Comparison of ENCODE assay signal across 8 cellular contexts in the genomic region with DNA sequence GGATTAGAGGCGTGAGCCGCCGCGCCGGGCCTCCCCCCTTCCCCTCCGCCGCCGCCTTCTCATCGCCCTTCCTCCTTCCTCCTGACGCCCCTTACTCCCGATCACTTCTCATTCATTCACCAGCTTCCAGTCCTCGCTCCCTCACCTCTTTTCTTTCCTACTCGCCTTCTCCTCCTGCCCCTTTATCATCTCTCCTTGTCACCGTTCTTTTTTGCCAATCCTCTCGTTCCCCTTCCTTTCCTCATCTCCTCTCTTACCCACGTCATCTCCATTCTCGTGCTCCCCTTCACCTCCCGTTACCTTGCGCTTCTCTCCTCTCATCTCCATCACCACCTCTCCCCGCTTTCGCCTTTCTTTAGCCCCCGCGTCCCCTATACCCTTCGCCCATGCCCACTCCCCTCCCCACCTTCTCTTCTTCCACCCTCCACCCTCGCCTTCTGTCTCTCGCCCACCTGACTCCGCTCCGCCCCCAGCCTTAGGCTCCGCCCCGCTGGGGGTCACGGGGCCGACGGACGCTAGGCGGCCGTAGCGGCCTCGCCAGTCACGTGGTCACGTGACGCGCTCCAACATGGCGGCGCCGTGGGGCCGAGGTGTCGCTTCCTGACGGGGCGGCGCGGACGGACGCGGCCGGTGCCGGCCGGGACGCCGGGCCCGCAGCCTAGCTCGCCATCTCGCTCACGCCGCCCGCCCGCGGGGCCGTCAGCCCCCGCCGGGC. TPM values are rescaled to one million over a fixed set of nuclear protein-coding genes. Genes with fewer than 3 reads are reported as not detected.
A peak's percentile ranks its signal among the peaks of the same experiment; 100 is the strongest.
DNase-seq lines count a peak whose midpoint lies in the region; ATAC-seq and TF ChIP-seq lines count a peak whose summit lies in the region.

A gene (plus strand): TSS at position 544 of the 715 bp plus-strand sequence. CDS start 179 bp downstream, outside the sequence.

- peak; percentile 72 to 91 for TF ChIP-seq POLR2A in suprapubic skin (IDR thresholded peaks at IDR 0.05)

- no peaks in the 10 kb centered on the region for H3K9me3 Mint-ChIP-seq in HFFc6
- H3K9me3 Mint-ChIP-seq in activated naive CD4-positive, alpha-beta T cell treated with anti-CD3 and anti-CD28 coated beads, Interleukin-2, amount 50 U/mL, for 24 hours, result no peaks in the 10 kb centered on the region

- H3K4me3 Mint-ChIP-seq in HFFc6, result peak within 1 kb of the TSS; percentile 91
- H3K4me3 Mint-ChIP-seq in activated naive CD4-positive, alpha-beta T cell treated with anti-CD3 and anti-CD28 coated beads, Interleukin-2, amount 50 U/mL, for 24 hours, result peak within 1 kb of the TSS; percentile 98

- H3K27ac ChIP-seq in suprapubic skin, result peak within 1 kb of the TSS; percentile 99

- DNase-seq in GM04504 (ENCODE audit: low read depth) (peak; percentile 77), HFFc6 (peak; percentile 77), NCI-H1048 (lab: John Stamatoyannopoulos, UW) (peak; percentile 77), globus pallidus (ENCODE audit: low spot score) (peak; percentile 90), occipital lobe (lab: John Stamatoyannopoulos, UW) (peak; percentile 90), suprapubic skin (ENCODE audit: low spot score in 2 of 2) (peak; percentile 93)

- no peaks in the 10 kb centered on the region for H3K27me3 ChIP-seq in suprapubic skin

- no peaks in the 10 kb centered on the region for H3K36me3 Mint-ChIP-seq in HFFc6 (ENCODE audit: low read depth)
- no peaks in the 10 kb centered on the region for H3K36me3 Mint-ChIP-seq in activated naive CD4-positive, alpha-beta T cell treated with anti-CD3 and anti-CD28 coated beads, Interleukin-2, amount 50 U/mL, for 24 hours

- WGBS in suprapubic skin, result under 1% methylated on average over 44 of the region's 70 CpGs

- H3K36me3 ChIP-seq in suprapubic skin, result no peaks in the 10 kb centered on the region

- peak within 1 kb of the TSS; percentile 92 for H3K27ac Mint-ChIP-seq in HFFc6
- peak within 1 kb of the TSS; percentile 100 for H3K27ac Mint-ChIP-seq in activated naive CD4-positive, alpha-beta T cell treated with anti-CD3 and anti-CD28 coated beads, Interleukin-2, amount 50 U/mL, for 24 hours

- H3K4me3 ChIP-seq in suprapubic skin, result peak within 1 kb of the TSS; percentile 99

- peaks cover 8% of the 10 kb centered on the region for H3K27me3 Mint-ChIP-seq in HFFc6 (ENCODE audit: insufficient read depth)
- H3K27me3 Mint-ChIP-seq in activated naive CD4-positive, alpha-beta T cell treated with anti-CD3 and anti-CD28 coated beads, Interleukin-2, amount 50 U/mL, for 24 hours, result no peaks in the 10 kb centered on the region

- no peaks in the 10 kb centered on the region for H3K9me3 ChIP-seq in suprapubic skin

- peak; percentile 27 for TF ChIP-seq EP300 in suprapubic skin (IDR thresholded peaks at IDR 0.05)

- TF ChIP-seq CTCF in HFFc6 (IDR thresholded peaks at IDR 0.05) (peak; percentile 48), suprapubic skin (IDR thresholded peaks at IDR 0.05) (peak in 1 of 2 donors; percentile 19)

- peaks cover 45% of the 10 kb centered on the region for H3K4me1 ChIP-seq in suprapubic skin

- H3K4me1 Mint-ChIP-seq in HFFc6 (ENCODE audit: low read depth), result peaks cover 49% of the 10 kb centered on the region
- H3K4me1 Mint-ChIP-seq in activated naive CD4-positive, alpha-beta T cell treated with anti-CD3 and anti-CD28 coated beads, Interleukin-2, amount 50 U/mL, for 24 hours, result peaks cover 58% of the 10 kb centered on the region

- ATAC-seq in SK-N-SH treated with all-trans-retinoic acid at 6 μM for 48 hours, result peak; percentile 91

TF ChIP-seq in SK-N-SH treated with all-trans-retinoic acid at 6 μM for 48 hours, 23 proteins besides CTCF, POLR2A, EP300 and RAD21 (continues in another document):
- no peak for TF ChIP-seq BACH2 (CRISPR knock-in tag; IDR thresholded peaks at IDR 0.05; ENCODE audit: borderline replicate concordance)
- TF ChIP-seq ZFP30 (CRISPR knock-in tag; IDR thresholded peaks at IDR 0.05), result no peak
- TF ChIP-seq SNAI2 (CRISPR knock-in tag; IDR thresholded peaks at IDR 0.05), result peak; percentile 12; the same call in 1 of the 2 replicates
- no peak for TF ChIP-seq TOX (CRISPR knock-in tag; IDR thresholded peaks at IDR 0.05; ENCODE audit: borderline replicate concordance)
- no peak for TF ChIP-seq TCF4 (CRISPR knock-in tag; IDR thresholded peaks at IDR 0.05; ENCODE audit: borderline replicate concordance)
- no peak for TF ChIP-seq ZNF8 (CRISPR knock-in tag; IDR thresholded peaks at IDR 0.05)
- TF ChIP-seq, protein P1, sequence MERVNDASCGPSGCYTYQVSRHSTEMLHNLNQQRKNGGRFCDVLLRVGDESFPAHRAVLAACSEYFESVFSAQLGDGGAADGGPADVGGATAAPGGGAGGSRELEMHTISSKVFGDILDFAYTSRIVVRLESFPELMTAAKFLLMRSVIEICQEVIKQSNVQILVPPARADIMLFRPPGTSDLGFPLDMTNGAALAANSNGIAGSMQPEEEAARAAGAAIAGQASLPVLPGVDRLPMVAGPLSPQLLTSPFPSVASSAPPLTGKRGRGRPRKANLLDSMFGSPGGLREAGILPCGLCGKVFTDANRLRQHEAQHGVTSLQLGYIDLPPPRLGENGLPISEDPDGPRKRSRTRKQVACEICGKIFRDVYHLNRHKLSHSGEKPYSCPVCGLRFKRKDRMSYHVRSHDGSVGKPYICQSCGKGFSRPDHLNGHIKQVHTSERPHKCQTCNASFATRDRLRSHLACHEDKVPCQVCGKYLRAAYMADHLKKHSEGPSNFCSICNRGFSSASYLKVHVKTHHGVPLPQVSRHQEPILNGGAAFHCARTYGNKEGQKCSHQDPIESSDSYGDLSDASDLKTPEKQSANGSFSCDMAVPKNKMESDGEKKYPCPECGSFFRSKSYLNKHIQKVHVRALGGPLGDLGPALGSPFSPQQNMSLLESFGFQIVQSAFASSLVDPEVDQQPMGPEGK (CRISPR knock-in tag; IDR thresholded peaks at IDR 0.05; ENCODE audit: borderline replicate concordance), result no peak
- TF ChIP-seq ARNTL (CRISPR knock-in tag; IDR thresholded peaks at IDR 0.05; ENCODE audit: borderline replicate concordance, low read depth), result no peak
- TF ChIP-seq ZFP3 (CRISPR knock-in tag; IDR thresholded peaks at IDR 0.05), result no peak
- TF ChIP-seq, protein P2, sequence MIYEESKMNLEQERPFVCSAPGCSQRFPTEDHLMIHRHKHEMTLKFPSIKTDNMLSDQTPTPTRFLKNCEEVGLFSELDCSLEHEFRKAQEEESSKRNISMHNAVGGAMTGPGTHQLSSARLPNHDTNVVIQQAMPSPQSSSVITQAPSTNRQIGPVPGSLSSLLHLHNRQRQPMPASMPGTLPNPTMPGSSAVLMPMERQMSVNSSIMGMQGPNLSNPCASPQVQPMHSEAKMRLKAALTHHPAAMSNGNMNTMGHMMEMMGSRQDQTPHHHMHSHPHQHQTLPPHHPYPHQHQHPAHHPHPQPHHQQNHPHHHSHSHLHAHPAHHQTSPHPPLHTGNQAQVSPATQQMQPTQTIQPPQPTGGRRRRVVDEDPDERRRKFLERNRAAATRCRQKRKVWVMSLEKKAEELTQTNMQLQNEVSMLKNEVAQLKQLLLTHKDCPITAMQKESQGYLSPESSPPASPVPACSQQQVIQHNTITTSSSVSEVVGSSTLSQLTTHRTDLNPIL (CRISPR knock-in tag; IDR thresholded peaks at IDR 0.05; ENCODE audit: low read depth), result 0 out of 2 replicates have a peak, but pooled peaks have one; percentile 9
- TF ChIP-seq, protein P3, sequence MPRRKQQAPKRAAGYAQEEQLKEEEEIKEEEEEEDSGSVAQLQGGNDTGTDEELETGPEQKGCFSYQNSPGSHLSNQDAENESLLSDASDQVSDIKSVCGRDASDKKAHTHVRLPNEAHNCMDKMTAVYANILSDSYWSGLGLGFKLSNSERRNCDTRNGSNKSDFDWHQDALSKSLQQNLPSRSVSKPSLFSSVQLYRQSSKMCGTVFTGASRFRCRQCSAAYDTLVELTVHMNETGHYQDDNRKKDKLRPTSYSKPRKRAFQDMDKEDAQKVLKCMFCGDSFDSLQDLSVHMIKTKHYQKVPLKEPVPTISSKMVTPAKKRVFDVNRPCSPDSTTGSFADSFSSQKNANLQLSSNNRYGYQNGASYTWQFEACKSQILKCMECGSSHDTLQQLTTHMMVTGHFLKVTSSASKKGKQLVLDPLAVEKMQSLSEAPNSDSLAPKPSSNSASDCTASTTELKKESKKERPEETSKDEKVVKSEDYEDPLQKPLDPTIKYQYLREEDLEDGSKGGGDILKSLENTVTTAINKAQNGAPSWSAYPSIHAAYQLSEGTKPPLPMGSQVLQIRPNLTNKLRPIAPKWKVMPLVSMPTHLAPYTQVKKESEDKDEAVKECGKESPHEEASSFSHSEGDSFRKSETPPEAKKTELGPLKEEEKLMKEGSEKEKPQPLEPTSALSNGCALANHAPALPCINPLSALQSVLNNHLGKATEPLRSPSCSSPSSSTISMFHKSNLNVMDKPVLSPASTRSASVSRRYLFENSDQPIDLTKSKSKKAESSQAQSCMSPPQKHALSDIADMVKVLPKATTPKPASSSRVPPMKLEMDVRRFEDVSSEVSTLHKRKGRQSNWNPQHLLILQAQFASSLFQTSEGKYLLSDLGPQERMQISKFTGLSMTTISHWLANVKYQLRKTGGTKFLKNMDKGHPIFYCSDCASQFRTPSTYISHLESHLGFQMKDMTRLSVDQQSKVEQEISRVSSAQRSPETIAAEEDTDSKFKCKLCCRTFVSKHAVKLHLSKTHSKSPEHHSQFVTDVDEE (CRISPR knock-in tag; IDR thresholded peaks at IDR 0.05), result no peak
- TF ChIP-seq, protein P4, sequence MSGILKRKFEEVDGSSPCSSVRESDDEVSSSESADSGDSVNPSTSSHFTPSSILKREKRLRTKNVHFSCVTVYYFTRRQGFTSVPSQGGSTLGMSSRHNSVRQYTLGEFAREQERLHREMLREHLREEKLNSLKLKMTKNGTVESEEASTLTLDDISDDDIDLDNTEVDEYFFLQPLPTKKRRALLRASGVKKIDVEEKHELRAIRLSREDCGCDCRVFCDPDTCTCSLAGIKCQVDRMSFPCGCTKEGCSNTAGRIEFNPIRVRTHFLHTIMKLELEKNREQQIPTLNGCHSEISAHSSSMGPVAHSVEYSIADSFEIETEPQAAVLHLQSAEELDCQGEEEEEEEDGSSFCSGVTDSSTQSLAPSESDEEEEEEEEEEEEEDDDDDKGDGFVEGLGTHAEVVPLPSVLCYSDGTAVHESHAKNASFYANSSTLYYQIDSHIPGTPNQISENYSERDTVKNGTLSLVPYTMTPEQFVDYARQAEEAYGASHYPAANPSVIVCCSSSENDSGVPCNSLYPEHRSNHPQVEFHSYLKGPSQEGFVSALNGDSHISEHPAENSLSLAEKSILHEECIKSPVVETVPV (CRISPR knock-in tag; IDR thresholded peaks at IDR 0.05), result no peak
- no peak for TF ChIP-seq GLIS3 (CRISPR knock-in tag; IDR thresholded peaks at IDR 0.05)
- TF ChIP-seq OSR1 (CRISPR knock-in tag; IDR thresholded peaks at IDR 0.05), result no peak
- no peak for TF ChIP-seq ZNF565 (CRISPR knock-in tag; conservative IDR thresholded peaks at IDR 0.05; ENCODE audit: low read depth)

RNA-seq across cellular contexts. Expression of the gene that starts here (rescaled TPM):
- total RNA-seq in HFFc6 (2021; fragmentation: NEBNext Ultra II Directional; extraction: Animal tissue kit (Norgen Biotek cat#: 25700)), result 10 to 100 TPM; 25.4 to 28.3 (median 26.2) TPM
- total RNA-seq in occipital lobe, result 27.5 TPM
- 10 to 100 TPM; 29.9 to 84.7 (median 39.1) TPM for total RNA-seq in suprapubic skin

Comparison
In these comparisons a context has a peak if more than half of its experiments do, and no peak if none do; other contexts are left out.
1. Peak in every context shown above with its lines: DNase-seq, ATAC-seq, H3K4me3 ChIP-seq and H3K27ac ChIP-seq.